Comparison of ENCODE assay signal across 8 cellular contexts in the genomic region with DNA sequence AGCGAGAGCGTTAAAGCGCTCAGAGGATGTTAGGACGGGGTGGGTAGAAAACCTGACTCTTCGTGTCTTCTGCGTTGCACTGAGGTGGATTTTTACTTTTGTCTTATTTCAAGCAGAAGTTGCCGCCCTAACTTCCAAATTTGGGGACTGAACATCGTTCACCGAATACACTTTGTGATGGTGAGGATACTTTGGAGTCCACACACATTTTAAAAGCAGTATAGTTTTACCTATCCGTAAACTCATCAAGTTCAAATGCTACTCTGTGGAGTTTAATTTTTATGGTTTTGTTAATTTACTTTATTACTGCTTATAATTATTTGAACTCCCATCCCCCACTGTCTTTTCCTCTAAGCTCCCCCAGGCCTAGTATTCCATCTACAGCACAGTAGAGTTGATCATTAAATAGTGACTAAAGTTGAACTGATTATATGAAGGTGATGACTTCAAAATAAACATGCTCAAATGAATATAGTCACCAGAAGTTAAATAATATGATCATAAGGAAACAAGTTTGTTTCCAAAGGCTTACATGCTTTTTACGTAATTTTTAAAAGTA. TPM values are rescaled to one million over a fixed set of nuclear protein-coding genes. Genes with fewer than 3 reads are reported as not detected.
DNase-seq lines count a peak whose midpoint lies in the region; ATAC-seq and FAIRE-seq lines count a peak whose summit lies in the region.

No MANE protein-coding gene starts in this region.

- H3K9me3 Mint-ChIP-seq in T-helper 1 cell treated with Interleukin-12 subunit alpha and Interleukin-12 subunit beta and Interleukin-4 antibody, amounts not matched to agents 30 μg/mL and 1 μg/mL, for 36 hours: no peaks in the 10 kb centered on the region
- H3K9me3 Mint-ChIP-seq in activated T-helper 17 cell treated with anti-CD3 and anti-CD28 coated beads, Interleukin-2, amount 50 U/mL, for 72 hours: no peaks in the 10 kb centered on the region
- no peaks in the 10 kb centered on the region for H3K9me3 Mint-ChIP-seq in immature natural killer cell

- H3K27me3 Mint-ChIP-seq in T-helper 1 cell treated with Interleukin-12 subunit alpha and Interleukin-12 subunit beta and Interleukin-4 antibody, amounts not matched to agents 30 μg/mL and 1 μg/mL, for 36 hours (ENCODE audit: low read depth): no peaks in the 10 kb centered on the region
- H3K27me3 Mint-ChIP-seq in activated T-helper 17 cell treated with anti-CD3 and anti-CD28 coated beads, Interleukin-2, amount 50 U/mL, for 72 hours: no peaks in the 10 kb centered on the region
- peaks cover 0 to 2% (median 2%) of the 10 kb centered on the region in 3 donors for H3K27me3 Mint-ChIP-seq in immature natural killer cell (ENCODE audit: low read depth in 3 of 3)

- FAIRE-seq in frontal cortex (lab: Jason Lieb, UNC): no peak

- no peak for DNase-seq in T-helper 1 cell
- no peak for DNase-seq in immature natural killer cell
- no peak for DNase-seq in substantia nigra (lab: John Stamatoyannopoulos, UW)
- no peak for DNase-seq in frontal cortex (ENCODE audit: low spot score in 2 of 2)
- DNase-seq in DMS153 treated with DMSO at 0.1 percent for 48 hours (lab: John Stamatoyannopoulos, UW; ENCODE audit: unreplicated experiment): no peak

- peak overlapping the region; percentile 66 for H3K4me3 Mint-ChIP-seq in T-helper 1 cell treated with Interleukin-12 subunit alpha and Interleukin-12 subunit beta and Interleukin-4 antibody, amounts not matched to agents 30 μg/mL and 1 μg/mL, for 36 hours
- peak overlapping the region; percentile 82 for H3K4me3 Mint-ChIP-seq in activated T-helper 17 cell treated with anti-CD3 and anti-CD28 coated beads, Interleukin-2, amount 50 U/mL, for 72 hours
- peak overlapping the region; percentile 76 to 86 (median 79) for H3K4me3 Mint-ChIP-seq in immature natural killer cell

- peaks cover 25% of the 10 kb centered on the region for H3K4me1 Mint-ChIP-seq in T-helper 1 cell treated with Interleukin-12 subunit alpha and Interleukin-12 subunit beta and Interleukin-4 antibody, amounts not matched to agents 30 μg/mL and 1 μg/mL, for 36 hours (ENCODE audit: low read depth)
- H3K4me1 Mint-ChIP-seq in activated T-helper 17 cell treated with anti-CD3 and anti-CD28 coated beads, Interleukin-2, amount 50 U/mL, for 72 hours: peaks cover 10% of the 10 kb centered on the region
- peaks cover 11 to 25% of the 10 kb centered on the region in 2 donors for H3K4me1 Mint-ChIP-seq in immature natural killer cell

- no peak for ATAC-seq in activated T-helper 17 cell treated with anti-CD3 and anti-CD28 coated beads, Interleukin-2, amount 50 U/mL, for 72 hours (replicated peaks)
- ATAC-seq in GM21423 (IDR thresholded peaks at IDR 0.05; ENCODE audit: unreplicated experiment): no peak

- peaks cover 7% of the 10 kb centered on the region for H3K36me3 Mint-ChIP-seq in T-helper 1 cell treated with Interleukin-12 subunit alpha and Interleukin-12 subunit beta and Interleukin-4 antibody, amounts not matched to agents 30 μg/mL and 1 μg/mL, for 36 hours (ENCODE audit: low read depth)
- peaks cover 47% of the 10 kb centered on the region for H3K36me3 Mint-ChIP-seq in activated T-helper 17 cell treated with anti-CD3 and anti-CD28 coated beads, Interleukin-2, amount 50 U/mL, for 72 hours (ENCODE audit: low read depth)
- peaks cover 0 to 11% (median 0%) of the 10 kb centered on the region in 3 donors for H3K36me3 Mint-ChIP-seq in immature natural killer cell

- H3K27ac ChIP-seq in substantia nigra (ENCODE audit: low read depth, low read length, poor library complexity, severe bottlenecking): peak overlapping the region; percentile 77

- H3K27ac Mint-ChIP-seq in T-helper 1 cell treated with Interleukin-12 subunit alpha and Interleukin-12 subunit beta and Interleukin-4 antibody, amounts not matched to agents 30 μg/mL and 1 μg/mL, for 36 hours: peak overlapping the region; percentile 17
- H3K27ac Mint-ChIP-seq in activated T-helper 17 cell treated with anti-CD3 and anti-CD28 coated beads, Interleukin-2, amount 50 U/mL, for 72 hours: peak overlapping the region; percentile 62
- H3K27ac Mint-ChIP-seq in immature natural killer cell: peak overlapping the region in 5 of 6 donors; percentile 12 to 71 (median 44)

RNA-seq across cellular contexts. Expression of gene EOGT, which starts 0.6 kb away (rescaled TPM):
- 10 to 100 TPM; 15.5 to 24.4 TPM for total RNA-seq in activated T-helper 17 cell treated with anti-CD3 and anti-CD28 coated beads, Interleukin-2, amount 50 U/mL, for 72 hours
- polyA plus RNA-seq in immature natural killer cell: 1 to 10 TPM; 3.2 to 4.4 (median 3.9) TPM
- 9.8 TPM for total RNA-seq in frontal cortex

RNA-seq across cellular contexts. Expression of gene TMF1, which starts 38.0 kb away (rescaled TPM):
- total RNA-seq in activated T-helper 17 cell treated with anti-CD3 and anti-CD28 coated beads, Interleukin-2, amount 50 U/mL, for 72 hours: 10 to 100 TPM; 42.6 to 84.7 TPM
- 10 to 100 TPM; 18.5 to 41.0 (median 22.4) TPM for polyA plus RNA-seq in immature natural killer cell
- 36.7 TPM for total RNA-seq in frontal cortex
